8 cellular contexts compared by ENCODE assay signal in the genomic region with DNA sequence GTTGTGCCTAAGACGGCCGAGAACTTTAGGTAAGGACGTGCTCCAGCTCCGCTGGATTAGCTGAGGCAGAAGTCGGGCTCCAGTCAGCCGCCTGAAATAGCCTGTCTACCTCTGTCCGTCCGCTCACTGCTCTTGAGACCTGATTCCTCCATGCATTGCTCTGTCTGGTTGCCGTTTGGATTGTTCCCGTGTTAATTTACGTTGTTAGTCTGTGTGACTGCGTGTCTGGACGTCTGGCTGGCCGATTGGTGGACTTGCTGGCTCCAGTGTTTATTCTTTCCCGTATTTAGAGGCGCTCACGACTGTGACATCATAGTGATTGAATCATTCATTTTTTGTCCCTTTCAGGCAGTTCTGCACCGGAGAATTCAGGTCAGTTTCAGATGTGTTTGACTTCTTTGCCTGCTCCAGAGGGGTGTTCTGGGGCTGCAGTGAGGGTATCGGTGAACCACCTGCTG. TPM values are rescaled to one million over a fixed set of nuclear protein-coding genes. Genes with fewer than 3 reads are reported as not detected.
DNase-seq lines count a peak whose midpoint lies in the region; ATAC-seq and TF ChIP-seq lines count a peak whose summit lies in the region.

No MANE protein-coding gene starts in this region.

- peak overlapping the region; percentile 98 for H2AFZ ChIP-seq in IMR-90 (replicated peaks; ENCODE audit: low read length, poor library complexity)

- no peak overlapping the region; the same call in 1 of the 2 replicates for H3K14ac ChIP-seq in IMR-90 (replicated peaks; ENCODE audit: low read depth, low read length)

- in situ Hi-C loops in IMR-90 (cut with MboI; ENCODE audit: low sequenced_read_pairs) = no loop called here

- intact Hi-C loops in IMR-90 (cut with micrococcal nuclease) = loop anchor here (1.0 to 10.0 kb wide), 5 partner anchors 23 to 514 kb away; a partner anchor contains a TSS
- intact Hi-C loops in breast epithelium (cut with DNase I; ENCODE audit: low total_unique reads) = loop anchor here (5.0 kb wide), 1 partner anchor 1008 kb away; no protein-coding TSS in a partner anchor

- H3K4ac ChIP-seq in IMR-90 (ENCODE audit: low read depth, low read length) = peak overlapping the region; percentile 54

- peak overlapping the region; percentile 97 for H3K4me3 Mint-ChIP-seq in memory B cell

- no peak overlapping the region; the same call in 1 of the 2 replicates for H2AK5ac ChIP-seq in IMR-90 (ENCODE audit: low read depth, low read length)

- no peaks in the 10 kb centered on the region; the same call in 1 of the 2 replicates for H3K9me1 ChIP-seq in IMR-90 (ENCODE audit: insufficient read depth, low read length)

- peak overlapping the region; percentile 56 for H3K9ac ChIP-seq in IMR-90 (ENCODE audit: low read depth, low read length)

- H3K36me3 Mint-ChIP-seq in memory B cell = peaks cover 13% of the 10 kb centered on the region

- no peak overlapping the region for H2BK20ac ChIP-seq in IMR-90 (ENCODE audit: low read depth, low read length)

- dilution Hi-C loops in IMR-90 (cut with HindIII; ENCODE audit: low sequenced_read_pairs, unreplicated experiment) = no loop called here

- peaks cover 15 to 16% of the 10 kb centered on the region in 2 experiments for H3K79me1 ChIP-seq in IMR-90 (ENCODE audit: low read depth in 1 of 2, low read length in 2 of 2)

- H3K9me3 Mint-ChIP-seq in memory B cell = no peaks in the 10 kb centered on the region

- no peak overlapping the region for H2BK15ac ChIP-seq in IMR-90 (ENCODE audit: low read depth, low read length)

- no peak overlapping the region for H4K91ac ChIP-seq in IMR-90 (ENCODE audit: insufficient read depth, low read depth, low read length)

- TF ChIP-seq POLR2A in IMR-90 (IDR thresholded peaks at IDR 0.05; ENCODE audit: low read depth, low read length) (peak; percentile 66; the same call in 1 of the 2 replicates), breast epithelium (IDR thresholded peaks at IDR 0.05) (no peak)

- H4K20me1 ChIP-seq in IMR-90 (ENCODE audit: insufficient read depth, low read length) = no peaks in the 10 kb centered on the region

- no peak overlapping the region for H3K56ac ChIP-seq in IMR-90 (ENCODE audit: extremely low read depth, insufficient read depth, low read length)

- H3K27ac ChIP-seq in IMR-90 (ENCODE audit: insufficient read depth, low read length) (peak overlapping the region; percentile 33; the same call in 1 of the 2 replicates), breast epithelium (peak overlapping the region; percentile 69 to 91)

- ATAC-seq in IMR-90 (ENCODE audit: low read depth) (no peak; the same call in 1 of the 2 replicates), memory B cell (ENCODE audit: low read depth) (no peak), GM21515 (IDR thresholded peaks at IDR 0.05; ENCODE audit: unreplicated experiment) (no peak), omental fat pad (ENCODE audit: low FRiP score) (no peak)

- no peaks in the 10 kb centered on the region for H3K27me3 Mint-ChIP-seq in memory B cell

- H3K4me2 ChIP-seq in IMR-90 (ENCODE audit: low read depth, low read length) = peak overlapping the region; percentile 91

- CTCF ChIA-PET in IMR-90 (lab: Yijun Ruan, JAX) = no interaction called here

- no peak overlapping the region for H2BK5ac ChIP-seq in IMR-90 (ENCODE audit: low read depth, low read length, poor library complexity, severe bottlenecking)

- H3K4me1 ChIP-seq in IMR-90 (ENCODE audit: control insufficient read depth, insufficient read depth, low read length) (no peaks in the 10 kb centered on the region), breast epithelium (peaks cover 0 to 7% of the 10 kb centered on the region in 2 donors)

- 7% methylated on average over 13 of the region's 19 CpGs; no CpG with 5 or more reads in 1 of the 2 experiments for WGBS in IMR-90 (ENCODE audit: extremely low coverage in 2 of 2, insufficient read length in 1 of 2), 2 experiments

- H3K9me3 ChIP-seq in IMR-90 (ENCODE audit: control insufficient read depth, insufficient read depth, low read length) = no peaks in the 10 kb centered on the region
- H3K9me3 ChIP-seq in breast epithelium = no peaks in the 10 kb centered on the region

- no peak overlapping the region for H3K18ac ChIP-seq in IMR-90 (ENCODE audit: low read depth, low read length)

- H4K8ac ChIP-seq in IMR-90 (ENCODE audit: low read depth in 2 of 2, low read length in 2 of 2) = peak overlapping the region; percentile 75 to 80; a peak in 3 of 4 replicates

- DNase-seq in GM03348 (ENCODE audit: low spot score) = peak; percentile 20
- peak; percentile 43 for DNase-seq in IMR-90
- DNase-seq in breast epithelium (ENCODE audit: low spot score in 2 of 2) = no peak
- no peak for DNase-seq in memory B cell (ENCODE audit: low spot score in 2 of 2)
- no peak for DNase-seq in GM20000 (ENCODE audit: low spot score)
- DNase-seq in amniotic stem cell (lab: John Stamatoyannopoulos, UW) = no peak
- DNase-seq in omental fat pad (ENCODE audit: low spot score) = no peak

- peak overlapping the region; percentile 55 for H3K4me3 ChIP-seq in IMR-90 (ENCODE audit: insufficient read depth, low read depth, low read length)
- peak overlapping the region; percentile 76 to 86 (median 77) for H3K4me3 ChIP-seq in breast epithelium

- H3K4me1 Mint-ChIP-seq in memory B cell = peaks cover 18% of the 10 kb centered on the region

- TF ChIP-seq CTCF in IMR-90 (conservative IDR thresholded peaks at IDR 0.05; ENCODE audit: low read depth, low read length) (no peak), breast epithelium (IDR thresholded peaks at IDR 0.05) (no peak), GM20000 (IDR thresholded peaks at IDR 0.05; ENCODE audit: extremely low read depth, missing control alignments) (no peak), omental fat pad (IDR thresholded peaks at IDR 0.05) (no peak)

- no TSS peak for BruUV-seq in IMR-90 (replicated peaks; lab: Mats Ljungman, UMichigan)

- peak overlapping the region; percentile 74 for H2AK9ac ChIP-seq in IMR-90 (replicated peaks; ENCODE audit: low read depth, low read length, poor library complexity)

- peak overlapping the region; percentile 52; the same call in 1 of the 2 replicates for H3K23ac ChIP-seq in IMR-90 (ENCODE audit: low read depth, low read length)

- H3K27me3 ChIP-seq in IMR-90 (ENCODE audit: control insufficient read depth, insufficient read depth, low read length) (no peaks in the 10 kb centered on the region), breast epithelium (no peaks in the 10 kb centered on the region)

- POLR2A ChIA-PET in IMR-90 (lab: Charles Lee; ENCODE audit: unreplicated experiment) = no interaction called here

- no peak overlapping the region for H2BK120ac ChIP-seq in IMR-90 (ENCODE audit: low read depth, low read length)

- TF ChIP-seq RAD21 in IMR-90 (IDR thresholded peaks at IDR 0.05; ENCODE audit: low read length) = no peak

- H3K27ac Mint-ChIP-seq in memory B cell = peak overlapping the region; percentile 82

- H3K36me3 ChIP-seq in IMR-90 (ENCODE audit: control insufficient read depth, insufficient read depth, low read length) (no peaks in the 10 kb centered on the region), breast epithelium (no peaks in the 10 kb centered on the region)

- H4K5ac ChIP-seq in IMR-90 (ENCODE audit: low read depth, low read length) = peak overlapping the region; percentile 26

TF ChIP-seq in IMR-90, 13 proteins besides CTCF, POLR2A, EP300 and RAD21:
- TF ChIP-seq CHD1 (IDR thresholded peaks at IDR 0.05; ENCODE audit: low read depth, low read length) (no peak), NFE2L2 (IDR thresholded peaks at IDR 0.05; ENCODE audit: low read depth, low read length) (no peak), BHLHE40 (IDR thresholded peaks at IDR 0.05; ENCODE audit: low read depth, low read length) (no peak), RFX5 (IDR thresholded peaks at IDR 0.05; ENCODE audit: low read depth, low read length) (no peak)

RNA-seq across cellular contexts. Expression of a gene that starts 0.7 kb away (rescaled TPM):
- total RNA-seq in IMR-90 (2012; rRNA removed) = 22.4 and 36.1 TPM in 2 replicates
- polyA plus RNA-seq in IMR-90 (2012; rRNA removed) = 47.1 and 52.1 TPM in 2 replicates
- 10.1 and 31.7 TPM in 2 replicates for polyA plus RNA-seq in IMR-90 (2012; cell fraction: cytosol; rRNA removed)
- 2.5 and 23.8 TPM in 2 replicates for polyA plus RNA-seq in IMR-90 (2012; cell fraction: nucleus; rRNA removed; ENCODE audit: low replicate concordance)
- total RNA-seq in breast epithelium = 10 to 100 TPM; 21.6 to 37.9 (median 24.6) TPM
- total RNA-seq in omental fat pad = 10 to 100 TPM; 14.9 to 29.3 (median 20.8) TPM

RNA-seq across cellular contexts. Expression of a gene that starts 23.3 kb away (rescaled TPM):
- total RNA-seq in IMR-90 (2012; rRNA removed) (843 and 1,307 TPM in 2 replicates), breast epithelium (100 to 1,000 TPM; 332 to 694 (median 485) TPM), omental fat pad (100 to 1,000 TPM; 509 to 860 (median 681) TPM)
- polyA plus RNA-seq in IMR-90 (2012; rRNA removed) = 605 and 617 TPM in 2 replicates
- polyA plus RNA-seq in IMR-90 (2012; cell fraction: cytosol; rRNA removed) = 276 and 383 TPM in 2 replicates
- polyA plus RNA-seq in IMR-90 (2012; cell fraction: nucleus; rRNA removed; ENCODE audit: low replicate concordance) = 119 and 353 TPM in 2 replicates

Comparison
In these comparisons a context has a peak if more than half of its experiments do, and no peak if none do; other contexts are left out.
1. DNase-seq: peak in GM03348 (single experiment) and IMR-90 (single experiment); none in breast epithelium (0 of 2), memory B cell (0 of 2), GM20000 (single experiment), amniotic stem cell (single experiment) and omental fat pad (single experiment).